In genomic region chr5:150783422-150783928, GRCh38 we compare ENCODE assay signal across 8 cellular contexts. TPM values are rescaled to one million over a fixed set of nuclear protein-coding genes. Genes with fewer than 3 reads are reported as not detected.
A peak's percentile ranks its signal among the peaks of the same experiment; 100 is the strongest.
DNase-seq lines count a peak whose midpoint lies in the region; ATAC-seq and TF ChIP-seq lines count a peak whose summit lies in the region.

No MANE protein-coding gene starts in this region.

- H3K9me3 Mint-ChIP-seq in CD14-positive monocyte (peaks cover 0 to 3% (median 0%) of the 10 kb centered on the region in 7 donors), glutamatergic neuron (ENCODE audit: unreplicated experiment) (peaks cover 2% of the 10 kb centered on the region)
- H3K9me3 Mint-ChIP-seq in activated naive CD8-positive, alpha-beta T cell treated with anti-CD3 and anti-CD28 coated beads, Interleukin-2, amount 10 ng/mL, durations not matched to agents 7 days and 5 days = peaks cover 5% of the 10 kb centered on the region

- H3K9me3 ChIP-seq in SK-N-MC (ENCODE audit: low read depth, low read length) (no peaks in the 10 kb centered on the region), right cardiac atrium (ENCODE audit: control insufficient read depth, low read length) (no peaks in the 10 kb centered on the region)

- POLR2A ChIA-PET in activated naive CD8-positive, alpha-beta T cell treated with anti-CD3 and anti-CD28 coated beads, Interleukin-2, amount 10 ng/mL, durations not matched to agents 7 days and 5 days (lab: Charles Lee) = interaction anchor here (0.7 to 3.9 kb wide), 19 partner anchors 9 to 469 kb away, joined by 3 to 61 read pairs (median 4); partner anchors contain the start of genes DCTN4, IRGM, MYOZ3 and RBM22

- H3K4me1 Mint-ChIP-seq in CD14-positive monocyte (peaks cover 79% of the 10 kb centered on the region), glutamatergic neuron (ENCODE audit: low read depth, unreplicated experiment) (no peaks in the 10 kb centered on the region)
- peaks cover 63% of the 10 kb centered on the region for H3K4me1 Mint-ChIP-seq in activated naive CD8-positive, alpha-beta T cell treated with anti-CD3 and anti-CD28 coated beads, Interleukin-2, amount 10 ng/mL, durations not matched to agents 7 days and 5 days

- peak overlapping the region; percentile 54 to 73 for H3K4me3 Mint-ChIP-seq in CD14-positive monocyte
- H3K4me3 Mint-ChIP-seq in activated naive CD8-positive, alpha-beta T cell treated with anti-CD3 and anti-CD28 coated beads, Interleukin-2, amount 10 ng/mL, durations not matched to agents 7 days and 5 days = peak overlapping the region; percentile 74
- no peak overlapping the region for H3K4me3 Mint-ChIP-seq in glutamatergic neuron (ENCODE audit: unreplicated experiment)

- intact Hi-C loops in CD14-positive monocyte (cut with micrococcal nuclease) (loop anchor here in 1 of 2 donors (5.0 kb wide), 3 partner anchors 46 to 306 kb away; partner anchors contain the start of gene RBM22), right cardiac atrium (cut with DNase I) (no loop called here)

- DNase-seq in CD14-positive monocyte (ENCODE audit: low spot score) (peak; percentile 60), SK-N-MC (ENCODE audit: low read depth, low spot score) (peak; percentile 56), right cardiac atrium (peak; percentile 59 to 72 (median 68)), glutamatergic neuron (no peak)
- peak; percentile 64 for DNase-seq in activated naive CD8-positive, alpha-beta T cell treated with anti-CD3 and anti-CD28 coated beads, Interleukin-2, amount 10 ng/mL, durations not matched to agents 7 days and 5 days
- peak; percentile 12 to 27 for DNase-seq in stimulated activated CD4-positive, alpha-beta T cell treated with anti-CD3 and anti-CD28 coated beads, Interleukin-15, amount 100 ng/mL, for 1 hour (ENCODE audit: low read depth in 1 of 2, low spot score in 1 of 2)

- peaks cover 17 to 22% of the 10 kb centered on the region in 2 donors for H3K36me3 Mint-ChIP-seq in CD14-positive monocyte
- peaks cover 34% of the 10 kb centered on the region for H3K36me3 Mint-ChIP-seq in activated naive CD8-positive, alpha-beta T cell treated with anti-CD3 and anti-CD28 coated beads, Interleukin-2, amount 10 ng/mL, durations not matched to agents 7 days and 5 days
- H3K36me3 Mint-ChIP-seq in glutamatergic neuron (ENCODE audit: unreplicated experiment) = peaks cover 5% of the 10 kb centered on the region

- H3K27me3 ChIP-seq in right cardiac atrium (ENCODE audit: control insufficient read depth, insufficient read depth) = no peaks in the 10 kb centered on the region

- TF ChIP-seq CTCF in CD14-positive monocyte (IDR thresholded peaks at IDR 0.05) (no peak), glutamatergic neuron (IDR thresholded peaks at IDR 0.05; ENCODE audit: partially characterized antibody, unreplicated experiment) (no peak)

- H3K27ac Mint-ChIP-seq in CD14-positive monocyte (peak overlapping the region; percentile 77 to 99 (median 88)), glutamatergic neuron (ENCODE audit: unreplicated experiment) (no peak overlapping the region)
- H3K27ac Mint-ChIP-seq in activated naive CD8-positive, alpha-beta T cell treated with anti-CD3 and anti-CD28 coated beads, Interleukin-2, amount 10 ng/mL, durations not matched to agents 7 days and 5 days = peak overlapping the region; percentile 89

- H3K4me3 ChIP-seq in SK-N-MC (peak overlapping the region; percentile 49), right cardiac atrium (ENCODE audit: low read length) (no peak overlapping the region)

- ATAC-seq in GM19395 (IDR thresholded peaks at IDR 0.05; ENCODE audit: unreplicated experiment) = peak; percentile 54
- ATAC-seq in HG03558 (IDR thresholded peaks at IDR 0.05; ENCODE audit: extremely low read depth, unreplicated experiment) = peak; percentile 33
- ATAC-seq in activated naive CD8-positive, alpha-beta T cell treated with anti-CD3 and anti-CD28 coated beads, Interleukin-2, amount 10 ng/mL, durations not matched to agents 7 days and 5 days (ENCODE audit: low read depth) = peak; percentile 84
- peak; percentile 58 to 60 for ATAC-seq in right cardiac atrium

- H3K36me3 ChIP-seq in SK-N-MC (ENCODE audit: insufficient read depth, low read length) = no peaks in the 10 kb centered on the region

- 4% methylated on average over 7 of the region's 7 CpGs for WGBS in right cardiac atrium

- no peak overlapping the region for H3K9ac ChIP-seq in SK-N-MC (ENCODE audit: insufficient read length)

- H3K27me3 Mint-ChIP-seq in CD14-positive monocyte (ENCODE audit: low read depth in 3 of 3) = no peaks in the 10 kb centered on the region
- no peaks in the 10 kb centered on the region for H3K27me3 Mint-ChIP-seq in activated naive CD8-positive, alpha-beta T cell treated with anti-CD3 and anti-CD28 coated beads, Interleukin-2, amount 10 ng/mL, durations not matched to agents 7 days and 5 days
- H3K27me3 Mint-ChIP-seq in glutamatergic neuron (ENCODE audit: unreplicated experiment) = peaks cover 2% of the 10 kb centered on the region

- H3K27ac ChIP-seq in SK-N-MC = no peak overlapping the region
- H3K27ac ChIP-seq in right cardiac atrium (ENCODE audit: low read length) = peak overlapping the region; percentile 99

- H3K4me1 ChIP-seq in right cardiac atrium (ENCODE audit: control insufficient read depth, insufficient read depth, low read length) = peaks cover 10% of the 10 kb centered on the region

RNA-seq across cellular contexts. Expression of gene SMIM3, which starts 4.9 kb away (rescaled TPM):
- 10 to 100 TPM; 45.4 to 52.2 TPM for polyA plus RNA-seq in CD14-positive monocyte
- total RNA-seq in activated naive CD8-positive, alpha-beta T cell treated with anti-CD3 and anti-CD28 coated beads, Interleukin-2, amount 10 ng/mL, durations not matched to agents 7 days and 5 days = 10 to 100 TPM; 15.7 to 16.8 TPM
- 10 to 100 TPM; 16.3 to 33.5 (median 19.9) TPM for total RNA-seq in right cardiac atrium
- polyA plus RNA-seq in right cardiac atrium = 22.9 TPM
- total RNA-seq in glutamatergic neuron (ENCODE audit: unreplicated experiment) = 0.51 TPM

RNA-seq across cellular contexts. Expression of gene DCTN4, which starts 24.7 kb away (rescaled TPM):
- polyA plus RNA-seq in CD14-positive monocyte (10 to 100 TPM; 14.6 to 16.3 TPM), right cardiac atrium (22.7 TPM)
- total RNA-seq in activated naive CD8-positive, alpha-beta T cell treated with anti-CD3 and anti-CD28 coated beads, Interleukin-2, amount 10 ng/mL, durations not matched to agents 7 days and 5 days = 10 to 100 TPM; 43.2 to 43.3 TPM
- total RNA-seq in right cardiac atrium (10 to 100 TPM; 41.8 to 51.6 (median 47.6) TPM), glutamatergic neuron (ENCODE audit: unreplicated experiment) (92.1 TPM)

Comparison
In these comparisons a context has a peak if more than half of its experiments do, and no peak if none do; other contexts are left out.
1. ATAC-seq: peak in every context shown above with its lines; median percentile 84 in activated naive CD8-positive, alpha-beta T cell treated with anti-CD3 and anti-CD28 coated beads, Interleukin-2, amount 10 ng/mL, durations not matched to agents 7 days and 5 days; 59 in right cardiac atrium; 54 in GM19395; 33 in HG03558.
2. RNA of gene SMIM3, which starts 4.9 kb away (total RNA-seq): 16.3 to 33.5 TPM in right cardiac atrium and 15.7 to 16.8 TPM in activated naive CD8-positive, alpha-beta T cell treated with anti-CD3 and anti-CD28 coated beads, Interleukin-2, amount 10 ng/mL, durations not matched to agents 7 days and 5 days; 0.51 TPM in glutamatergic neuron (single experiment); every median in the first group is over 10 times any median in the second.